In the genomic region with DNA sequence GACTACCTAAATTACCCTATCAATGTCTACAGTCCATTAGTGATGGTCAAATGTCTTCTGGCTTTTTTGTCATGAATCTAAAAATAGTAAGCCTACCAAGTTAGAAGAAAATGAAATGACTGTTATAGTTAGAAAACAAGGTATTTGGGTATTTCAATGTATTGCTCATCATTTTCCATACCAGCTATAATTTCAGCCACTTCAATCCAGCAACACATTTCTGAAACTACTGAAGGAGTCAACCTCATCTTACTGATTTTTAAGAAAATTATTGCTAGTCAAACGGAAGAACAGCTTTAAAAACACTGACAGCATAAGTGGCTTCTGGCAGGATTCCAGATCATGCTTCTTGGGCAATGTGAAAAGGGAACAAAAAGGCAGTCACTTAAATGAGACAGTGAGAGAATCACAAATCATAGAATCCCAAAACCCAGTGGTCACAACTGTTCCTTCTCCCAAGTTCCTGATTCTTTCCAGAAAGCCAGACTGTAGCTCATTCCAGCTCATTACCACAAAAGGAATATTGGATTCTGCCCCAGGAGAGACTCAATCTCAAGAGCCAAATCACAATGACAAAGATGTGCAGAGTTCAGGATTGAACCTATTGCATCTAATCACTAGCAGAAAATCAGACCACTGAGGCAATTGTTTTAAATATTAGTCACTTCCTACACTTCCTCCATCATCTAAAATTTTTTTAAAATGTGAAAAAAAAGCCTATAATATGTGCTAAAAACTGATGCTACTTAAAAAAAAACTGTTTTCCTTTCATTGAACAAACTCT, we compare ENCODE assay signal across 8 cellular contexts.
DNase-seq lines count a peak whose midpoint lies in the region; ATAC-seq and TF ChIP-seq lines count a peak whose summit lies in the region.

No MANE protein-coding gene starts in this region.

- H3K4me3 ChIP-seq in AG10803 (ENCODE audit: low read length) = no peak overlapping the region

- peak overlapping the region; percentile 59 to 63 for H3K4me3 Mint-ChIP-seq in activated T-cell treated with anti-CD3 and anti-CD28 coated beads, Interleukin-2, amount 50 U/mL, for 72 hours

- TF ChIP-seq CTCF in AG10803 (conservative IDR thresholded peaks at IDR 0.05; ENCODE audit: low read length) = no peak

- intact Hi-C loops in posterior cingulate gyrus (cut with DNase I) = no loop called here

- ATAC-seq in GM18870 (IDR thresholded peaks at IDR 0.05; ENCODE audit: unreplicated experiment) (peak; percentile 66), HG03558 (IDR thresholded peaks at IDR 0.05; ENCODE audit: extremely low read depth, unreplicated experiment) (peak; percentile 48)
- ATAC-seq in activated T-cell treated with anti-CD3 and anti-CD28 coated beads, Interleukin-2, amount 50 U/mL, for 72 hours (replicated peaks in 1 of 2) = peak; percentile 65

- no peaks in the 10 kb centered on the region for H3K27me3 Mint-ChIP-seq in activated T-cell treated with anti-CD3 and anti-CD28 coated beads, Interleukin-2, amount 50 U/mL, for 72 hours (ENCODE audit: low read depth)

- H3K36me3 Mint-ChIP-seq in activated T-cell treated with anti-CD3 and anti-CD28 coated beads, Interleukin-2, amount 50 U/mL, for 72 hours (ENCODE audit: insufficient read depth in 2 of 2) = no peaks in the 10 kb centered on the region

- peaks cover 57% of the 10 kb centered on the region for H3K4me1 Mint-ChIP-seq in activated T-cell treated with anti-CD3 and anti-CD28 coated beads, Interleukin-2, amount 50 U/mL, for 72 hours (ENCODE audit: low read depth)

- peak; percentile 49 for DNase-seq in AG10803 (ENCODE audit: low read depth)
- peak; percentile 68 for DNase-seq in activated T-cell treated with anti-CD3 and anti-CD28 coated beads, Interleukin-2, amount 50 U/mL, for 72 hours
- DNase-seq in myocyte (ENCODE audit: low read depth) = peak; percentile 47
- no peak for DNase-seq in posterior cingulate gyrus
- no peak for DNase-seq in COLO668 (lab: John Stamatoyannopoulos, UW; ENCODE audit: unreplicated experiment)
- no peak for DNase-seq in NCI-H2196 treated with DMSO at 0.1 percent for 48 hours (lab: John Stamatoyannopoulos, UW; ENCODE audit: unreplicated experiment)

- no peaks in the 10 kb centered on the region for H3K9me3 Mint-ChIP-seq in activated T-cell treated with anti-CD3 and anti-CD28 coated beads, Interleukin-2, amount 50 U/mL, for 72 hours

- peak overlapping the region; percentile 84 for H3K27ac Mint-ChIP-seq in activated T-cell treated with anti-CD3 and anti-CD28 coated beads, Interleukin-2, amount 50 U/mL, for 72 hours

Comparison
In these comparisons a context has a peak if more than half of its experiments do, and no peak if none do; other contexts are left out.
1. DNase-seq: peak in AG10803 (single experiment), activated T-cell treated with anti-CD3 and anti-CD28 coated beads, Interleukin-2, amount 50 U/mL, for 72 hours (2 of 2) and myocyte (single experiment); none in posterior cingulate gyrus (0 of 10), COLO668 (single experiment) and NCI-H2196 treated with DMSO at 0.1 percent for 48 hours (single experiment).
2. Peak in every context shown above with its lines, with median percentiles within 50 percentile points of each other: ATAC-seq.